Comparison of ENCODE assay signal across 8 cellular contexts in the genomic region with DNA sequence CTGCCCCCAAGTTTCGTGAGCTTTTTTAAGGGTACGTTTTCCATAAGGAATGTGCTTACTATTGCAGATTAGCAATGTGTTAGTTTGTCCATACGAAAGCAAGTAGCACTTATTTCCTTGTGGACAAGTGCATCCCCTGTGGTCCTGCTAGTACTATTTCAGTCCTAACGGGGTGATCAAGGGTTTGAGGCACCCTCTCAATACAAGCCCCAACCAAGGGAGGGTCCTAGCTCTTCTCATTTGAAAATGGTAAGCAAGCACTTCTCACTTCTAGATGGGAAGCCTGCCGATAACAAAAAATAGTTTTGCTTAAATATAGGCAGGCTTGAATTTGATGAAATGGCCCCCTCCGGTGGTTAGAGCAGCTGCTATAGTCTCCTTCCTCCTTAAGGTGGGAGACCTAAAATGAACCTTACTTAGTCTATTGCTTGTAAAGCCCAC.
DNase-seq lines count a peak whose midpoint lies in the region; ATAC-seq and TF ChIP-seq lines count a peak whose summit lies in the region.

No MANE protein-coding gene starts in this region.

- H3K4me3 ChIP-seq in right lobe of liver (no peak overlapping the region), thoracic aorta (peak overlapping the region; percentile 29)

- H3K27ac Mint-ChIP-seq in activated CD8-positive, alpha-beta memory T cell treated with anti-CD3 and anti-CD28 coated beads, Interleukin-2, amount 10 ng/mL, durations not matched to agents 7 days and 5 days: no peak overlapping the region

- H3K9me3 ChIP-seq in right lobe of liver: no peaks in the 10 kb centered on the region
- H3K9me3 ChIP-seq in thoracic aorta: no peaks in the 10 kb centered on the region

- 17% methylated on average over 5 of the region's 6 CpGs for WGBS in right lobe of liver (ENCODE audit: insufficient coverage, low coverage, low lambda C conversion rate, missing lambda C conversion rate)

- ATAC-seq in activated CD8-positive, alpha-beta memory T cell treated with anti-CD3 and anti-CD28 coated beads, Interleukin-2, amount 10 ng/mL, durations not matched to agents 7 days and 5 days: peak; percentile 89
- peak; percentile 71 to 78 (median 74) for ATAC-seq in right lobe of liver
- ATAC-seq in thoracic aorta (ENCODE audit: insufficient number of reproducible peaks, low FRiP score, low read depth): no peak
- ATAC-seq in GM19452 (IDR thresholded peaks at IDR 0.05; ENCODE audit: unreplicated experiment): no peak

- H3K27ac ChIP-seq in right lobe of liver (no peak overlapping the region), thoracic aorta (no peak overlapping the region)

- H3K27me3 ChIP-seq in right lobe of liver (no peaks in the 10 kb centered on the region), thoracic aorta (replicated peaks; ENCODE audit: insufficient read depth) (no peaks in the 10 kb centered on the region)

- peaks cover 45% of the 10 kb centered on the region for H3K4me1 Mint-ChIP-seq in activated CD8-positive, alpha-beta memory T cell treated with anti-CD3 and anti-CD28 coated beads, Interleukin-2, amount 10 ng/mL, durations not matched to agents 7 days and 5 days

- H3K36me3 ChIP-seq in right lobe of liver (no peaks in the 10 kb centered on the region), thoracic aorta (no peaks in the 10 kb centered on the region)

- no peak for TF ChIP-seq EP300 in Ishikawa (IDR thresholded peaks at IDR 0.05; ENCODE audit: borderline replicate concordance)

- no peak for TF ChIP-seq POLR2A in right lobe of liver (IDR thresholded peaks at IDR 0.05)

- H3K4me3 Mint-ChIP-seq in activated CD8-positive, alpha-beta memory T cell treated with anti-CD3 and anti-CD28 coated beads, Interleukin-2, amount 10 ng/mL, durations not matched to agents 7 days and 5 days: no peak overlapping the region

- DNase-seq in activated CD8-positive, alpha-beta memory T cell treated with anti-CD3 and anti-CD28 coated beads, Interleukin-2, amount 10 ng/mL, durations not matched to agents 7 days and 5 days: peak; percentile 77
- no peak for DNase-seq in activated CD8-positive, alpha-beta memory T cell treated with anti-CD3 and anti-CD28 coated beads for 24 hours
- peak; percentile 6 for DNase-seq in SW480 (ENCODE audit: low spot score)
- DNase-seq in central memory CD4-positive, alpha-beta T cell: peak; percentile 43
- no peak for DNase-seq in right lobe of liver
- DNase-seq in thoracic aorta (ENCODE audit: low spot score): no peak

- peaks cover 18% of the 10 kb centered on the region for H3K36me3 Mint-ChIP-seq in activated CD8-positive, alpha-beta memory T cell treated with anti-CD3 and anti-CD28 coated beads, Interleukin-2, amount 10 ng/mL, durations not matched to agents 7 days and 5 days

- TF ChIP-seq RAD21 in Ishikawa (IDR thresholded peaks at IDR 0.05; ENCODE audit: low read depth): peak; percentile 67

- no peaks in the 10 kb centered on the region for H3K9me3 Mint-ChIP-seq in activated CD8-positive, alpha-beta memory T cell treated with anti-CD3 and anti-CD28 coated beads, Interleukin-2, amount 10 ng/mL, durations not matched to agents 7 days and 5 days (ENCODE audit: low read depth)

- H3K4me1 ChIP-seq in right lobe of liver (no peaks in the 10 kb centered on the region), thoracic aorta (ENCODE audit: control insufficient read depth in 1 of 2, low read depth in 2 of 2) (peaks cover 12% of the 10 kb centered on the region in 2 donors)

- no peaks in the 10 kb centered on the region for H3K27me3 Mint-ChIP-seq in activated CD8-positive, alpha-beta memory T cell treated with anti-CD3 and anti-CD28 coated beads, Interleukin-2, amount 10 ng/mL, durations not matched to agents 7 days and 5 days

- intact Hi-C loops in right lobe of liver (cut with DNase I): no loop called here

- TF ChIP-seq CTCF in right lobe of liver (IDR thresholded peaks at IDR 0.05) (peak; percentile 45 to 64 (median 56)), thoracic aorta (IDR thresholded peaks at IDR 0.05) (peak; percentile 22)

- CTCF ChIA-PET in activated CD8-positive, alpha-beta memory T cell treated with anti-CD3 and anti-CD28 coated beads, Interleukin-2, amount 10 ng/mL, durations not matched to agents 7 days and 5 days (lab: Charles Lee): interaction anchor here (0.7 to 2.8 kb wide), 30 partner anchors 8 to 624 kb away, joined by 3 to 25 read pairs (median 6); a partner anchor contains a TSS

TF ChIP-seq in Ishikawa, 13 proteins besides CTCF, POLR2A, EP300 and RAD21:
- no peak for TF ChIP-seq CEBPB (IDR thresholded peaks at IDR 0.05)
- TF ChIP-seq, protein P1, sequence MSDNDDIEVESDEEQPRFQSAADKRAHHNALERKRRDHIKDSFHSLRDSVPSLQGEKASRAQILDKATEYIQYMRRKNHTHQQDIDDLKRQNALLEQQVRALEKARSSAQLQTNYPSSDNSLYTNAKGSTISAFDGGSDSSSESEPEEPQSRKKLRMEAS (IDR thresholded peaks at IDR 0.05): no peak
- no peak for TF ChIP-seq NFIC (IDR thresholded peaks at IDR 0.05)
- no peak for TF ChIP-seq FOXM1 (IDR thresholded peaks at IDR 0.05; ENCODE audit: borderline replicate concordance, low read depth)
- no peak for TF ChIP-seq TEAD4 (IDR thresholded peaks at IDR 0.05)
- no peak for TF ChIP-seq CREB1 (IDR thresholded peaks at IDR 0.05; ENCODE audit: low read depth)
- TF ChIP-seq, protein P2, sequence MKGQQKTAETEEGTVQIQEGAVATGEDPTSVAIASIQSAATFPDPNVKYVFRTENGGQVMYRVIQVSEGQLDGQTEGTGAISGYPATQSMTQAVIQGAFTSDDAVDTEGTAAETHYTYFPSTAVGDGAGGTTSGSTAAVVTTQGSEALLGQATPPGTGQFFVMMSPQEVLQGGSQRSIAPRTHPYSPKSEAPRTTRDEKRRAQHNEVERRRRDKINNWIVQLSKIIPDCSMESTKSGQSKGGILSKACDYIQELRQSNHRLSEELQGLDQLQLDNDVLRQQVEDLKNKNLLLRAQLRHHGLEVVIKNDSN (IDR thresholded peaks at IDR 0.05): no peak
- no peak for TF ChIP-seq EGR1 (IDR thresholded peaks at IDR 0.05)
- TF ChIP-seq TAF1 (IDR thresholded peaks at IDR 0.05; ENCODE audit: low read depth): no peak
- TF ChIP-seq TCF12 (IDR thresholded peaks at IDR 0.05; ENCODE audit: low read depth): no peak
- no peak for TF ChIP-seq YY1 (IDR thresholded peaks at IDR 0.05; ENCODE audit: low read depth)
- TF ChIP-seq, protein P3, sequence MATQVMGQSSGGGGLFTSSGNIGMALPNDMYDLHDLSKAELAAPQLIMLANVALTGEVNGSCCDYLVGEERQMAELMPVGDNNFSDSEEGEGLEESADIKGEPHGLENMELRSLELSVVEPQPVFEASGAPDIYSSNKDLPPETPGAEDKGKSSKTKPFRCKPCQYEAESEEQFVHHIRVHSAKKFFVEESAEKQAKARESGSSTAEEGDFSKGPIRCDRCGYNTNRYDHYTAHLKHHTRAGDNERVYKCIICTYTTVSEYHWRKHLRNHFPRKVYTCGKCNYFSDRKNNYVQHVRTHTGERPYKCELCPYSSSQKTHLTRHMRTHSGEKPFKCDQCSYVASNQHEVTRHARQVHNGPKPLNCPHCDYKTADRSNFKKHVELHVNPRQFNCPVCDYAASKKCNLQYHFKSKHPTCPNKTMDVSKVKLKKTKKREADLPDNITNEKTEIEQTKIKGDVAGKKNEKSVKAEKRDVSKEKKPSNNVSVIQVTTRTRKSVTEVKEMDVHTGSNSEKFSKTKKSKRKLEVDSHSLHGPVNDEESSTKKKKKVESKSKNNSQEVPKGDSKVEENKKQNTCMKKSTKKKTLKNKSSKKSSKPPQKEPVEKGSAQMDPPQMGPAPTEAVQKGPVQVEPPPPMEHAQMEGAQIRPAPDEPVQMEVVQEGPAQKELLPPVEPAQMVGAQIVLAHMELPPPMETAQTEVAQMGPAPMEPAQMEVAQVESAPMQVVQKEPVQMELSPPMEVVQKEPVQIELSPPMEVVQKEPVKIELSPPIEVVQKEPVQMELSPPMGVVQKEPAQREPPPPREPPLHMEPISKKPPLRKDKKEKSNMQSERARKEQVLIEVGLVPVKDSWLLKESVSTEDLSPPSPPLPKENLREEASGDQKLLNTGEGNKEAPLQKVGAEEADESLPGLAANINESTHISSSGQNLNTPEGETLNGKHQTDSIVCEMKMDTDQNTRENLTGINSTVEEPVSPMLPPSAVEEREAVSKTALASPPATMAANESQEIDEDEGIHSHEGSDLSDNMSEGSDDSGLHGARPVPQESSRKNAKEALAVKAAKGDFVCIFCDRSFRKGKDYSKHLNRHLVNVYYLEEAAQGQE (IDR thresholded peaks at IDR 0.05; ENCODE audit: low read depth): no peak
- TF ChIP-seq ZBTB7A (IDR thresholded peaks at IDR 0.05; ENCODE audit: low read depth): no peak

Comparison
In these comparisons a context has a peak if more than half of its experiments do, and no peak if none do; other contexts are left out.
1. DNase-seq: peak in activated CD8-positive, alpha-beta memory T cell treated with anti-CD3 and anti-CD28 coated beads, Interleukin-2, amount 10 ng/mL, durations not matched to agents 7 days and 5 days (single experiment), SW480 (single experiment) and central memory CD4-positive, alpha-beta T cell (single experiment); none in activated CD8-positive, alpha-beta memory T cell treated with anti-CD3 and anti-CD28 coated beads for 24 hours (single experiment), right lobe of liver (0 of 3) and thoracic aorta (single experiment).
2. ATAC-seq: peak in activated CD8-positive, alpha-beta memory T cell treated with anti-CD3 and anti-CD28 coated beads, Interleukin-2, amount 10 ng/mL, durations not matched to agents 7 days and 5 days (single experiment) and right lobe of liver (4 of 4); none in thoracic aorta (single experiment) and GM19452 (single experiment).